In the genomic region with DNA sequence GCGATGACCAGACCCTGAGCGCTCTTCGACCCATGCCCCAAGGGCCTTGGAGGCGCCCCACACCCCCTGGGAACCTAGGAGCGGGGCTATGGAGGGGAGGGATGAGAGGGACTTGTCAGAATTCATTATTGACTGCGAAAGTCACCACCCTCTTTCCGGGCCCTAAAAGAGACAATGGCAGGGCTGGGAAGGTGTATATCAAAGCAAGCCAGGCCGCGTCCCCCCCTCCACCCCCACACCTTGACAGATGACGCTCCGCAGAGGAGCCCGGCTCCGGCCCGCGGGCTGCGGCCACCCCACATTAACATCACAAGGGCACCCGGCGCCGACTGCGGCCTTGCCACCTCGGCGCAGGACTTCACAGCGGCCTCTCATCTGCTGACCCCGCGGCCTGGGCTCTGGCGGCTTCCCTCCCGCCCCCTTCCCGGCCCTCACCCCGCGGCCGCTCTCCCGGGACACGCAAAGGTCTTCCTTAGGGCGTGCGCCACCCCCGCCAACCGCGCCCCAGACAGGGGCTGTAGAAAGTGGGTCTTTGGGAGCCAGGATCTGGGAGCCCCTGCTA, we compare ENCODE assay signal across 1 cellular context.
TF ChIP-seq lines count a peak whose summit lies in the region.

No MANE protein-coding gene starts in this region.

TF ChIP-seq in HepG2, 621 proteins besides CTCF, POLR2A, EP300 and RAD21 (continued from another document):
- TF ChIP-seq, protein P1, sequence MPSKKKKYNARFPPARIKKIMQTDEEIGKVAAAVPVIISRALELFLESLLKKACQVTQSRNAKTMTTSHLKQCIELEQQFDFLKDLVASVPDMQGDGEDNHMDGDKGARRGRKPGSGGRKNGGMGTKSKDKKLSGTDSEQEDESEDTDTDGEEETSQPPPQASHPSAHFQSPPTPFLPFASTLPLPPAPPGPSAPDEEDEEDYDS (CRISPR knock-in tag; IDR thresholded peaks at IDR 0.05), result no peak
